Comparison of ENCODE assay signal across 8 cellular contexts in genomic region chr14:24297190-24297964, GRCh38. TPM values are rescaled to one million over a fixed set of nuclear protein-coding genes. Genes with fewer than 3 reads are reported as not detected.
A peak's percentile ranks its signal among the peaks of the same experiment; 100 is the strongest.
DNase-seq lines count a peak whose midpoint lies in the region; ATAC-seq and TF ChIP-seq lines count a peak whose summit lies in the region.

No MANE protein-coding gene starts in this region.

- peak overlapping the region; percentile 73 for H3K27ac Mint-ChIP-seq in activated naive CD4-positive, alpha-beta T cell treated with anti-CD3 and anti-CD28 coated beads, Interleukin-2, amount 50 U/mL, for 24 hours
- H3K27ac Mint-ChIP-seq in chondrocyte (ENCODE audit: unreplicated experiment), result peak overlapping the region; percentile 68
- no peak overlapping the region for H3K27ac Mint-ChIP-seq in neural crest cell (ENCODE audit: unreplicated experiment)

- no peaks in the 10 kb centered on the region for H3K9me3 Mint-ChIP-seq in activated naive CD4-positive, alpha-beta T cell treated with anti-CD3 and anti-CD28 coated beads, Interleukin-2, amount 50 U/mL, for 24 hours
- H3K9me3 Mint-ChIP-seq in chondrocyte (ENCODE audit: low read depth) (no peaks in the 10 kb centered on the region), neural crest cell (no peaks in the 10 kb centered on the region)

- DNase-seq in activated naive CD4-positive, alpha-beta T cell (lab: John Stamatoyannopoulos, UW), result no peak
- DNase-seq in NCI-H526 treated with DMSO at 0.1 percent for 48 hours (lab: John Stamatoyannopoulos, UW) (peak; percentile 7), chondrocyte (ENCODE audit: low spot score) (no peak), neural crest cell (ENCODE audit: low read depth, low spot score) (no peak)
- no peak for DNase-seq in activated effector memory CD4-positive, alpha-beta T cell treated with Interleukin-2 at 50 U/mL for 16 hours

- peak; percentile 68 for TF ChIP-seq CTCF in chondrocyte (IDR thresholded peaks at IDR 0.05)
- TF ChIP-seq CTCF in neural crest cell (conservative IDR thresholded peaks at IDR 0.05), result peak; percentile 59

- no peaks in the 10 kb centered on the region for H3K27me3 Mint-ChIP-seq in activated naive CD4-positive, alpha-beta T cell treated with anti-CD3 and anti-CD28 coated beads, Interleukin-2, amount 50 U/mL, for 24 hours
- H3K27me3 Mint-ChIP-seq in chondrocyte (ENCODE audit: low read depth) (no peaks in the 10 kb centered on the region), neural crest cell (ENCODE audit: low read depth) (no peaks in the 10 kb centered on the region)

- ATAC-seq in HG02678 (IDR thresholded peaks at IDR 0.05; ENCODE audit: unreplicated experiment), result peak; percentile 21
- no peak for ATAC-seq in HG02571 (IDR thresholded peaks at IDR 0.05; ENCODE audit: unreplicated experiment)

- H3K4me1 Mint-ChIP-seq in activated naive CD4-positive, alpha-beta T cell treated with anti-CD3 and anti-CD28 coated beads, Interleukin-2, amount 50 U/mL, for 24 hours, result peaks cover 46% of the 10 kb centered on the region
- peaks cover 39% of the 10 kb centered on the region for H3K4me1 Mint-ChIP-seq in chondrocyte (ENCODE audit: low read depth)
- H3K4me1 Mint-ChIP-seq in neural crest cell, result peaks cover 32% of the 10 kb centered on the region

- H3K4me3 Mint-ChIP-seq in activated naive CD4-positive, alpha-beta T cell treated with anti-CD3 and anti-CD28 coated beads, Interleukin-2, amount 50 U/mL, for 24 hours, result peak overlapping the region; percentile 67
- H3K4me3 Mint-ChIP-seq in chondrocyte (ENCODE audit: unreplicated experiment) (no peak overlapping the region), neural crest cell (peak overlapping the region; percentile 73)

- H3K36me3 Mint-ChIP-seq in activated naive CD4-positive, alpha-beta T cell treated with anti-CD3 and anti-CD28 coated beads, Interleukin-2, amount 50 U/mL, for 24 hours, result peaks cover 11% of the 10 kb centered on the region
- H3K36me3 Mint-ChIP-seq in chondrocyte (ENCODE audit: low read depth) (peaks cover 10% of the 10 kb centered on the region), neural crest cell (ENCODE audit: low read depth) (peaks cover 2% of the 10 kb centered on the region)

RNA-seq across cellular contexts. Expression of gene DHRS1, which starts 2.2 kb away (rescaled TPM):
- total RNA-seq in chondrocyte, result 25.6 to 41.4 TPM (median 29.3 TPM) in 3 replicates
- total RNA-seq in neural crest cell, result 17.2 and 19.1 TPM in 2 replicates

RNA-seq across cellular contexts. Expression of gene NOP9, which starts 2.3 kb away (rescaled TPM):
- 19.4 to 30.4 TPM (median 20.7 TPM) in 3 replicates for total RNA-seq in chondrocyte
- 34.5 and 34.8 TPM in 2 replicates for total RNA-seq in neural crest cell

RNA-seq across cellular contexts. Expression of gene CIDEB, which starts 10.4 kb away (rescaled TPM):
- total RNA-seq in chondrocyte (not detected in 3 replicates), neural crest cell (not detected in 2 replicates)

RNA-seq across cellular contexts. Expression of gene LTB4R2, which starts 12.6 kb away (rescaled TPM):
- total RNA-seq in chondrocyte (8.8 to 18.4 TPM (median 9.1 TPM) in 3 replicates), neural crest cell (7.9 and 9.4 TPM in 2 replicates)

RNA-seq across cellular contexts. Expression of gene LTB4R, which starts 13.9 kb away (rescaled TPM):
- total RNA-seq in chondrocyte, result 6.1 to 12.0 TPM (median 7.3 TPM) in 3 replicates
- total RNA-seq in neural crest cell, result 4.7 and 5.3 TPM in 2 replicates
